Comparison of ENCODE assay signal across 27 cellular contexts in the genomic region with DNA sequence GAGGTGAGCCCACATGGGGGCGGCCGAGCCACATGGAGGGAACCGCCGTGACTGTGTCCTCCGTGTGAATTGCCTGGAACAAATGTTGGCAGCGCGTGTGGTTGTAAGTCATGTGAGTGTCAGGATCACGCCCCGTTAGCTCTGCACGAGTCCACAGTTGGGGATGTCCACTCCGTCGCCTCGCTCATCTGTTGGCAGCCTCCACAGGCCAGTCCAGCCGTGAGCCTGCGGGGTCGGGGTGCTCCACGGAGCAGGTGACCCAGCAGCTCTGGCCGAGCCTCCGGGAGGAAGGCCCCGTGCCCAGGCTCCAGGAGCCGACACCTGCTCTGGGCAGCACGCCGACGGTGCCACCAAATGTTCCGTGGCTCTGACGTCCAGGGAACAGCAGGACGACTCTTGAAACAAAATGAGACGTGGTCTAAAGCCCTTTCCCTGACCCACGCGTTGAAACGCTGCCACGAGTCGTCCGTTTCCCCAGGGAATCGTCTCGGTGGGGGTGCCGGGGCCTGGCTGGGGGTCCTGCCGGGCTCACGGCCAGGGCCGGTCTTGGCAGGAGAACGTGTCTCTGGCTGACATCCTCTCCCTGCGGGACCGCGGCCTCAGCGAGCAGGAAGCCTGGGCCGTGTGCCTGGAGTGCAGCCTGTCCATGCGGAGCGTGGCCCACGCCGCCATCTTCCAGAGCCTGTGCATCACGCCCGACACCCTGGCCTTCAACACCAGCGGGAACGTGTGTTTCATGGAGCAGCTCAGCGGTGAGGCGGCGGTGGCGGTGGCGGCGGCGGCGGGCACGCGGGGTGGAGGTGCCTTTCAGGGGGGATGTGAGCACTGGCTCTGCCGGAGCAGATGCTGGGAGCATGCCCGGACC. TPM values are rescaled to one million over a fixed set of nuclear protein-coding genes. Genes with fewer than 3 reads are reported as not detected.
DNase-seq lines count a peak whose midpoint lies in the region; ATAC-seq and TF ChIP-seq lines count a peak whose summit lies in the region.
"Had no signal": no experiment of that assay in that cellular context is flagged by ENCODE, and none has a peak within 500 bp of the region (broad histone marks: within the 10 kb centered on the region; RNA-seq: fewer than 3 reads in every experiment).

No MANE protein-coding gene starts in this region.

- no peaks in the 10 kb centered on the region for H3K23me2 ChIP-seq in H9 (ENCODE audit: insufficient read length, low read depth, low read length, poor library complexity, severe bottlenecking)

- no peak overlapping the region for H4K91ac ChIP-seq in H9 (ENCODE audit: insufficient read length, low read depth, low read length)

- no peak for TF ChIP-seq CTCF in H9 (conservative IDR thresholded peaks at IDR 0.05)
- no peak for TF ChIP-seq CTCF in lower lobe of right lung (IDR thresholded peaks at IDR 0.05)
- TF ChIP-seq CTCF in GM13976 (IDR thresholded peaks at IDR 0.05; ENCODE audit: borderline replicate concordance, control extremely low read depth, extremely low read depth, insufficient read depth, missing control alignments) = no peak
- no peak for TF ChIP-seq CTCF in foreskin fibroblast (IDR thresholded peaks at IDR 0.05; ENCODE audit: low read depth, low read length)

- peaks cover 18% of the 10 kb centered on the region in 2 experiments for H3K4me1 Mint-ChIP-seq in H9
- H3K4me1 Mint-ChIP-seq: activated CD4-positive, alpha-beta memory T cell treated with anti-CD3 and anti-CD28 coated beads, Interleukin-2, amount 10 ng/mL, durations not matched to agents 7 days and 5 days; stimulated activated memory B cell treated with anti-CD40 and anti-IgM and Interleukin-4, amounts not matched to agents 10 μg/mL and 1 μg/mL and 100 μg/mL, for 72 hours had no signal

- no peaks in the 10 kb centered on the region for H3K4me1 ChIP-seq in H9 (ENCODE audit: insufficient read depth, low read length)
- no peaks in the 10 kb centered on the region for H3K4me1 ChIP-seq in lower lobe of right lung
- H3K4me1 ChIP-seq: heart left ventricle, parathyroid adenoma, tibial nerve had no signal

- H3K18ac ChIP-seq in H9 (ENCODE audit: insufficient read length, low read depth, low read length) = no peak overlapping the region

- no peak overlapping the region for H2AK5ac ChIP-seq in H9 (ENCODE audit: insufficient read length, low read length)

- H3K27ac Mint-ChIP-seq in H9 = no peak overlapping the region; a peak in 1 of 7 replicates
- H3K27ac Mint-ChIP-seq: activated CD4-positive, alpha-beta memory T cell treated with anti-CD3 and anti-CD28 coated beads, Interleukin-2, amount 10 ng/mL, durations not matched to agents 7 days and 5 days; CD8-positive, alpha-beta T cell; stimulated activated memory B cell treated with anti-CD40 and anti-IgM and Interleukin-4, amounts not matched to agents 10 μg/mL and 1 μg/mL and 100 μg/mL, for 72 hours had no signal

- no peak overlapping the region for H3K4me3 Mint-ChIP-seq in H9
- H3K4me3 Mint-ChIP-seq: activated CD4-positive, alpha-beta memory T cell treated with anti-CD3 and anti-CD28 coated beads, Interleukin-2, amount 10 ng/mL, durations not matched to agents 7 days and 5 days; CD8-positive, alpha-beta T cell; stimulated activated memory B cell treated with anti-CD40 and anti-IgM and Interleukin-4, amounts not matched to agents 10 μg/mL and 1 μg/mL and 100 μg/mL, for 72 hours had no signal

- H3K9me3 Mint-ChIP-seq in H9 = no peaks in the 10 kb centered on the region
- H3K9me3 Mint-ChIP-seq: activated CD4-positive, alpha-beta memory T cell treated with anti-CD3 and anti-CD28 coated beads, Interleukin-2, amount 10 ng/mL, durations not matched to agents 7 days and 5 days; CD8-positive, alpha-beta T cell had no signal

- H3K27ac ChIP-seq in H9 (ENCODE audit: insufficient read length, low read depth, low read length) (no peak overlapping the region), lower lobe of right lung (no peak overlapping the region)
- H3K27ac ChIP-seq: breast epithelium, heart left ventricle, KMS-11, parathyroid adenoma, tibial nerve had no signal

- no peak overlapping the region for H2BK5ac ChIP-seq in H9 (ENCODE audit: insufficient read length, low read length)

- no peak overlapping the region for H3K9ac ChIP-seq in H9 (ENCODE audit: extremely low read depth, insufficient read length, low read length)
- H3K9ac ChIP-seq: KMS-11, parathyroid adenoma had no signal

- intact Hi-C loops in lower lobe of right lung (cut with DNase I) = no loop called here
- intact Hi-C loops in sciatic nerve (cut with DNase I) = no loop called here

- DNase-seq in H9 (no peak), cerebellum (ENCODE audit: low spot score) (peak; percentile 87), lower lobe of right lung (peak; percentile 45), sciatic nerve (ENCODE audit: low spot score) (peak; percentile 54), GM13976 (ENCODE audit: low spot score) (no peak), foreskin fibroblast (no peak), NCI-H510A (lab: John Stamatoyannopoulos, UW) (no peak), DMS53 treated with DMSO at 0.1 percent for 48 hours (lab: John Stamatoyannopoulos, UW; ENCODE audit: unreplicated experiment) (no peak)
- DNase-seq: activated CD4-positive, alpha-beta memory T cell treated with anti-CD3 and anti-CD28 coated beads, Interleukin-2, amount 10 ng/mL, durations not matched to agents 7 days and 5 days; CD8-positive, alpha-beta T cell; dermis blood vessel endothelial cell; NCI-H146; NCI-H2171 treated with DMSO at 0.1 percent for 48 hours; NCI-H69; small intestine; stimulated activated CD4-positive, alpha-beta T cell treated with anti-CD3 and anti-CD28 coated beads, Interleukin-2, amount 100 ng/mL, for 24 hours had no signal

- no peak overlapping the region for H4K5ac ChIP-seq in H9 (ENCODE audit: insufficient read length, low read depth, low read length)

- H3K4me3 ChIP-seq in lower lobe of right lung (no peak overlapping the region), foreskin fibroblast (ENCODE audit: low read depth in 1 of 2, low read length in 2 of 2) (no peak overlapping the region)
- H3K4me3 ChIP-seq: breast epithelium, heart left ventricle, lung, tibial nerve had no signal

- H3K79me2 ChIP-seq in H9 (ENCODE audit: insufficient read depth, low read length) = no peaks in the 10 kb centered on the region

- H3K27me3 Mint-ChIP-seq in H9 (ENCODE audit: low read depth) = no peaks in the 10 kb centered on the region

- peaks cover 18 to 42% (median 37%) of the 10 kb centered on the region in 3 experiments; a peak in 6 of 7 replicates for H3K36me3 Mint-ChIP-seq in H9 (ENCODE audit: insufficient read depth in 1 of 3, low read depth in 3 of 3)
- H3K36me3 Mint-ChIP-seq: CD8-positive, alpha-beta T cell; stimulated activated memory B cell treated with anti-CD40 and anti-IgM and Interleukin-4, amounts not matched to agents 10 μg/mL and 1 μg/mL and 100 μg/mL, for 72 hours had no signal

- H4K8ac ChIP-seq in H9 (replicated peaks; ENCODE audit: insufficient read length, low read depth, low read length) = peak overlapping the region; percentile 12

- no peak overlapping the region for H3K14ac ChIP-seq in H9 (ENCODE audit: insufficient read depth, low read length)

- H3K23ac ChIP-seq in H9 (ENCODE audit: insufficient read length, low read depth, low read length) = no peak overlapping the region

- H3K27me3 ChIP-seq in H9 (ENCODE audit: insufficient read depth, low read length) (no peaks in the 10 kb centered on the region), lower lobe of right lung (ENCODE audit: low read depth) (peaks cover 30% of the 10 kb centered on the region)

- no peak overlapping the region for H2BK120ac ChIP-seq in H9 (ENCODE audit: low read depth, low read length, poor library complexity, severe bottlenecking)

- H3K56ac ChIP-seq in H9 (ENCODE audit: insufficient read length, low read depth, low read length) = no peak overlapping the region

- H2BK15ac ChIP-seq in H9 (ENCODE audit: low read depth, low read length) = no peak overlapping the region

- no peak overlapping the region for H2AFZ ChIP-seq in H9 (ENCODE audit: low read length)
- H2AFZ ChIP-seq: parathyroid adenoma had no signal

- H4K20me1 ChIP-seq in H9 (ENCODE audit: control insufficient read depth, insufficient read depth, insufficient read length) = peaks cover 4% of the 10 kb centered on the region

- H2BK12ac ChIP-seq in H9 (ENCODE audit: insufficient read length, low read depth, low read length) = no peak overlapping the region

- H3K36me3 ChIP-seq in lower lobe of right lung = no peaks in the 10 kb centered on the region
- H3K36me3 ChIP-seq: breast epithelium, heart left ventricle, tibial nerve had no signal

- ATAC-seq in lower lobe of right lung (no peak), sciatic nerve (no peak)
- ATAC-seq: CD8-positive, alpha-beta T cell; heart left ventricle; SK-N-SH treated with all-trans-retinoic acid at 6 μM for 48 hours; stimulated activated memory B cell treated with anti-CD40 and anti-IgM and Interleukin-4, amounts not matched to agents 10 μg/mL and 1 μg/mL and 100 μg/mL, for 72 hours had no signal

- H3T11ph ChIP-seq in H9 (ENCODE audit: low read length) = no peak overlapping the region

- H3K9me3 ChIP-seq in H9 (ENCODE audit: control insufficient read depth, low read depth, low read length) (no peaks in the 10 kb centered on the region), lower lobe of right lung (no peaks in the 10 kb centered on the region)
- H3K9me3 ChIP-seq: breast epithelium, heart left ventricle had no signal

- in situ Hi-C loops in GM13976 (cut with MboI; ENCODE audit: low sequenced_read_pairs, unreplicated experiment) = no loop called here

- H2BK20ac ChIP-seq in H9 (ENCODE audit: low read depth, low read length, poor library complexity, severe bottlenecking) = no peak overlapping the region

- H3K79me1 ChIP-seq in H9 (ENCODE audit: insufficient read depth, low read depth, low read length, poor library complexity, severe bottlenecking) = no peaks in the 10 kb centered on the region

- H3K4ac ChIP-seq in H9 (ENCODE audit: low read depth, low read length) = no peak overlapping the region

- WGBS in H9 (ENCODE audit: extremely low coverage, insufficient read length, low lambda C conversion rate) = no CpG with 5 or more reads among the region's 66 CpGs

- no peak overlapping the region for H3K4me2 ChIP-seq in H9 (ENCODE audit: insufficient read depth, insufficient read length, low read length)
- H3K4me2 ChIP-seq: KMS-11 had no signal

RNA-seq across cellular contexts. Expression of a gene that starts 7.0 kb away (rescaled TPM):
- total RNA-seq in H9 (2021) (13.7 and 15.7 TPM in 2 replicates), cerebellum (3.1 TPM), lower lobe of right lung (10.3 TPM), sciatic nerve (7.1 TPM)
- total RNA-seq: CD8-positive, alpha-beta T cell; dermis blood vessel endothelial cell; HT1080; myocyte; RPMI7951 had no signal

Comparison
In these comparisons a context has a peak if more than half of its experiments do, and no peak if none do; other contexts are left out.
1. DNase-seq: peak in cerebellum (single experiment), lower lobe of right lung (single experiment) and sciatic nerve (single experiment); none in H9 (single experiment), GM13976 (single experiment), foreskin fibroblast (0 of 2), NCI-H510A (single experiment) and DMS53 treated with DMSO at 0.1 percent for 48 hours (single experiment).